In genomic region chr10:47231414-47231813, GRCh38 we compare ENCODE assay signal across 19 cellular contexts.
"Had no signal": no experiment of that assay in that cellular context is flagged by ENCODE, and none has a peak within 500 bp of the region (broad histone marks: within the 10 kb centered on the region; RNA-seq: fewer than 3 reads in every experiment).

No MANE protein-coding gene starts in this region.

- H3K4me1 ChIP-seq: esophagus squamous epithelium, prostate gland, sigmoid colon, vagina had no signal

- DNase-seq: effector memory CD4-positive, alpha-beta T cell; erythroblast; esophagus squamous epithelium; foreskin melanocyte; mesenchymal stem cell; mucosa of descending colon; naive B cell; right cardiac atrium; sigmoid colon; spleen; stimulated activated CD4-positive, alpha-beta T cell treated with anti-CD3 and anti-CD28 coated beads, Interleukin-4, amount 100 ng/mL, for 4 hours; stimulated activated naive CD8-positive, alpha-beta T cell treated with anti-CD3 and anti-CD28 coated beads, Interleukin-15, Interleukin-2, amounts not matched to agents 100 U/mL and 50 U/mL, for 24 hours had no signal

- ATAC-seq: mucosa of descending colon; natural killer cell treated with Interleukin-12 subunit alpha and Interleukin-12 subunit beta and Interleukin-15 and Interleukin-18, amount 100 ng/mL, for 72 hours; right cardiac atrium; stimulated activated memory B cell treated with anti-CD40 and anti-IgM and Interleukin-4, amounts not matched to agents 10 μg/mL and 1 μg/mL and 100 μg/mL, for 72 hours; stimulated activated naive CD8-positive, alpha-beta T cell treated with anti-CD3 and anti-CD28 coated beads, Interleukin-15, Interleukin-2, amounts not matched to agents 100 U/mL and 50 U/mL, for 24 hours had no signal

- H3K27me3 ChIP-seq: esophagus squamous epithelium, sigmoid colon, spleen, tibial nerve, vagina had no signal

- H3K36me3 ChIP-seq: esophagus squamous epithelium, prostate gland, sigmoid colon, spleen, thoracic aorta, tibial nerve, vagina had no signal

- H3K4me3 ChIP-seq: esophagus squamous epithelium, mucosa of descending colon, prostate gland, sigmoid colon, skin epidermis, spleen, thoracic aorta, tibial nerve, vagina had no signal

- H3K27ac ChIP-seq: esophagus squamous epithelium, prostate gland, sigmoid colon, skin epidermis, spleen, tibial nerve, vagina had no signal

- H3K9me3 ChIP-seq: esophagus squamous epithelium, mucosa of descending colon, prostate gland, sigmoid colon, thoracic aorta, vagina had no signal
